13 cellular contexts compared by ENCODE assay signal in the genomic region with DNA sequence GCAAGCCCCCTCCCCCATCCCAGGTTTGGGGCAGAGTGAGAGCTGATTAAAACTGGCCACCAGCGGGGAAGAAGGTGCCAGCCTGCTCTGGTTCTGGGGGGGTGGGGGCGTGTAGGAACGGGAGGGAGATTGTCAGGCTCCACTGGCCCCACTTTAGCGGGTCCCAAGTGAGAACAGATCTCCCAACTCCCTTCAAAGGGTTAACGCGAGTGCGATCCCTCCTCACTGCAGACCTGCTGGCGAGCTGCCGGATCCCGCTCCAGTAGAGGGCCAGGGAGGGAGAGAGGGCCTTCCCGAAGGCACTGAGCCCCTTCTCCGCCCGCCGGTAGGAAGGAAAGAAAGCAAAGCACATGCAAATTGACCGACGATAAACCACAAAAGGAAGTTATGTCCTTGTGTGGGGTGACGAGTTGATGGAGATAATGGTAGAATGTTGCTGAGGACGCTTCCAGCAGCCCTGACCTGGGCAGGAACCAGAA. TPM values are rescaled to one million over a fixed set of nuclear protein-coding genes. Genes with fewer than 3 reads are reported as not detected.
DNase-seq lines count a peak whose midpoint lies in the region; TF ChIP-seq lines count a peak whose summit lies in the region.
"Had no signal": no experiment of that assay in that cellular context is flagged by ENCODE, and none has a peak within 500 bp of the region (broad histone marks: within the 10 kb centered on the region; RNA-seq: fewer than 3 reads in every experiment).

No MANE protein-coding gene starts in this region.

- H3K9me3 ChIP-seq in BLaER1, result no peaks in the 10 kb centered on the region
- H3K9me3 ChIP-seq in endodermal cell (ENCODE audit: control insufficient read depth, low read length), result no peaks in the 10 kb centered on the region
- no peaks in the 10 kb centered on the region for H3K9me3 ChIP-seq in prostate gland
- no peaks in the 10 kb centered on the region for H3K9me3 ChIP-seq in MG63
- H3K9me3 ChIP-seq: gastroesophageal sphincter had no signal

- H3K27ac Mint-ChIP-seq in endodermal cell (no peak overlapping the region), nephron progenitor cell (no peak overlapping the region)

- no peaks in the 10 kb centered on the region for H3K36me3 Mint-ChIP-seq in endodermal cell (ENCODE audit: low read depth)
- no peaks in the 10 kb centered on the region for H3K36me3 Mint-ChIP-seq in nephron progenitor cell (ENCODE audit: low read depth)

- peaks cover 67% of the 10 kb centered on the region for H3K4me1 ChIP-seq in BLaER1
- no peaks in the 10 kb centered on the region for H3K4me1 ChIP-seq in endodermal cell (ENCODE audit: control insufficient read depth, insufficient read depth, low read length)
- no peaks in the 10 kb centered on the region for H3K4me1 ChIP-seq in prostate gland (replicated peaks)

- no peak for TF ChIP-seq POLR2A in prostate gland (IDR thresholded peaks at IDR 0.05)

- 0 to 2% methylated on average over 10 to 18 of the region's 18 CpGs for WGBS in endodermal cell (ENCODE audit: insufficient coverage in 1 of 2, insufficient read length in 1 of 2), 2 experiments
- 2% methylated on average over 18 of the region's 18 CpGs for WGBS in prostate gland

- peaks cover 84% of the 10 kb centered on the region for H4K20me1 ChIP-seq in BLaER1

- H3K4me3 Mint-ChIP-seq in endodermal cell (peak overlapping the region; percentile 65), nephron progenitor cell (peak overlapping the region; percentile 92)

- no peaks in the 10 kb centered on the region for H3K27me3 ChIP-seq in BLaER1
- H3K27me3 ChIP-seq in endodermal cell (ENCODE audit: control insufficient read depth, insufficient read depth, low read length, poor library complexity, severe bottlenecking), result peaks cover 55% of the 10 kb centered on the region
- H3K27me3 ChIP-seq in prostate gland (replicated peaks; ENCODE audit: insufficient read depth), result peaks cover 13% of the 10 kb centered on the region
- H3K27me3 ChIP-seq in MG63, result peaks cover 40% of the 10 kb centered on the region

- H3K27ac ChIP-seq in BLaER1 (peak overlapping the region; percentile 87), endodermal cell (ENCODE audit: low read depth, low read length) (no peak overlapping the region), prostate gland (no peak overlapping the region)
- H3K27ac ChIP-seq: gastroesophageal sphincter had no signal

- H3K9ac ChIP-seq in BLaER1 (peak overlapping the region; percentile 89), endodermal cell (ENCODE audit: extremely low read depth, low read length, poor library complexity, severe bottlenecking) (no peak overlapping the region)

- TF ChIP-seq CTCF in endodermal cell (conservative IDR thresholded peaks at IDR 0.05), result peak; percentile 48
- no peak for TF ChIP-seq CTCF in nephron progenitor cell (IDR thresholded peaks at IDR 0.05)
- TF ChIP-seq CTCF in prostate gland (IDR thresholded peaks at IDR 0.05), result no peak

- H3K4me2 ChIP-seq in BLaER1, result peak overlapping the region; percentile 82

- H3K27me3 Mint-ChIP-seq in endodermal cell (ENCODE audit: insufficient read depth), result peaks cover 63% of the 10 kb centered on the region
- H3K27me3 Mint-ChIP-seq in nephron progenitor cell (ENCODE audit: low read depth, poor library complexity), result peaks cover 71% of the 10 kb centered on the region

- DNase-seq in HuH-7.5 (ENCODE audit: low spot score), result peak; percentile 48
- peak; percentile 89 for DNase-seq in endodermal cell
- peak; percentile 50 for DNase-seq in nephron progenitor cell
- DNase-seq in prostate gland (ENCODE audit: low spot score), result no peak
- DNase-seq in MG63, result no peak
- DNase-seq in posterior vena cava (ENCODE audit: low spot score), result no peak
- no peak for DNase-seq in stimulated activated CD4-positive, alpha-beta T cell treated with anti-CD3 and anti-CD28 coated beads, Interleukin-2, amount 100 ng/mL, for 24 hours
- DNase-seq: activated gamma-delta T cell; EL; stimulated activated CD4-positive, alpha-beta T cell treated with anti-CD3 and anti-CD28 coated beads, Interleukin-15, amount 100 ng/mL, for 24 hours had no signal

- intact Hi-C loops in prostate gland (cut with DNase I) (no loop called here), posterior vena cava (cut with DNase I) (no loop called here)

- H3K4me3 ChIP-seq in BLaER1 (peak overlapping the region; percentile 92), endodermal cell (ENCODE audit: low read length) (peak overlapping the region; percentile 79), prostate gland (no peak overlapping the region), MG63 (no peak overlapping the region)

- H3K9me3 Mint-ChIP-seq in endodermal cell (no peaks in the 10 kb centered on the region), nephron progenitor cell (peaks cover 4% of the 10 kb centered on the region)

- H3K36me3 ChIP-seq in BLaER1 (no peaks in the 10 kb centered on the region), endodermal cell (ENCODE audit: control insufficient read depth, insufficient read depth, low read length) (no peaks in the 10 kb centered on the region), prostate gland (no peaks in the 10 kb centered on the region), MG63 (no peaks in the 10 kb centered on the region)
- H3K36me3 ChIP-seq: gastroesophageal sphincter had no signal

- peaks cover 11% of the 10 kb centered on the region for H3K4me1 Mint-ChIP-seq in endodermal cell
- H3K4me1 Mint-ChIP-seq in nephron progenitor cell, result peaks cover 47% of the 10 kb centered on the region

RNA-seq across cellular contexts. Expression of gene NRG3, which starts 1.3 kb away (rescaled TPM):
- total RNA-seq in endodermal cell (1 to 10 TPM; 1.7 to 2.3 TPM), prostate gland (under 1 TPM in 1 of 2 donors, not detected in 1; 0.97 TPM), posterior vena cava (1 to 10 TPM in 1 of 2 donors, under 1 TPM in 1; 0.93 to 1.5 TPM)
- polyA plus RNA-seq in endodermal cell (2013, experiment 1 of 2), result 3.2 TPM
- 4.3 TPM for polyA plus RNA-seq in endodermal cell (2013, experiment 2 of 2)
- not detected in 2 replicates for total RNA-seq in MG63 (2014; rRNA removed; shearing (Covaris generic); ENCODE audit: low replicate concordance)
- polyA plus RNA-seq: IgD-negative memory B cell had no signal

Comparison
In these comparisons a context has a peak if more than half of its experiments do, and no peak if none do; other contexts are left out.
1. H3K4me3 ChIP-seq: peak in BLaER1 (single experiment) and endodermal cell (single experiment); none in prostate gland (0 of 2) and MG63 (single experiment).
2. DNase-seq: peak in HuH-7.5 (single experiment), endodermal cell (single experiment) and nephron progenitor cell (single experiment); none in prostate gland (single experiment), MG63 (single experiment), posterior vena cava (single experiment) and stimulated activated CD4-positive, alpha-beta T cell treated with anti-CD3 and anti-CD28 coated beads, Interleukin-2, amount 100 ng/mL, for 24 hours (0 of 2).